Comparison of ENCODE assay signal across 11 cellular contexts in the genomic region with DNA sequence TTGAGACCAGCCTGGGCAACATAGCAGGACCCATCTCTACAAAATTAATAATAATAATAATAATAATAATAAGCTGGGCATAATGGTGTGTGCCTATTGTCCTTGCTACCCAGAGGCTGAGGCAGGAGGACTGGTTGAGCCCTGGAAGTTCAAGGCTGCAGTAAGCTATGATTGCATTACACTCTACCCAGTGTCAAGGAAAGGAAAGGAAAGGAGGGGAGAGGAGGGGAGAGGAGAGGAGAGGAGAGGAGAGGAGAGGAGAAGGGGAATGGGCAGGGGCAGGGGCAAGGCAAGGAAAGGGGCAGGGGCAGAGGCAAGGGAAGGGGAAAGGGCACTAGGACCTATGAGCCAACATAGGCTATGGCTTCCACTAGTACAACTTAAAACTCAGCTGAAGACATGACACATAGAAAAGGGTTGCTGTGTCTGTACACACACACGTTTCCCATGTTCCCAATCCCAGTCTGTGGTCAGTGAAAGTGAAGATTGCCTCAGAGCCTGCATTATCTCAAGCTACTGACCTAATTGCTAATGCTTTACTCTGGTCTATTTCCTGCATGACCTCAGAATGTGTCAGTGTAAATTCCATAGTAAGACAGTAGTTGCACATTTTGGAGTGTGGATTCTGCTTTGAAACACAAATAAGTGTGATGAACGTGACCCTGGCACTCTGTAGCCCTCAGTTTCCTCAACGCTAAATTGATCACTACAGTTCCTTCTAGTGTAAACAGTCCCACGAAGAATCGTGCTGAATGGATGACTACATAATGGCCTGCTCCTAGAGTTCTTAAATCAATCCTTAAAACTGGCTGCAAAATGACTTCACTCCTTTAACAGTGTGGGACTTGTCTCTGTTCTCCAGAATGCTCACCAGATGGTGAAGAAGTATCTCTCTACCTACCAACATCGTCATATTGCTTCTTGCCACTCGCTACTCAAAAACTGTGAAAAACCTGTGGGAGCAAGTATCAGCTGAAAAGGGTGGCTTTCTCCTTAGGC.
DNase-seq lines count a peak whose midpoint lies in the region; ATAC-seq and TF ChIP-seq lines count a peak whose summit lies in the region.
"Had no signal": no experiment of that assay in that cellular context is flagged by ENCODE, and none has a peak within 500 bp of the region (broad histone marks: within the 10 kb centered on the region; RNA-seq: fewer than 3 reads in every experiment).

No MANE protein-coding gene starts in this region.

- peak; percentile 39 for ATAC-seq in left lobe of liver
- peak; percentile 37 for ATAC-seq in upper lobe of right lung
- ATAC-seq in HG03439 (IDR thresholded peaks at IDR 0.05; ENCODE audit: unreplicated experiment), result no peak
- ATAC-seq in naive thymus-derived CD8-positive, alpha-beta T cell, result no peak

- no peak overlapping the region for H3K27ac ChIP-seq in upper lobe of right lung
- H3K27ac ChIP-seq: 22Rv1, ascending aorta had no signal

- H3K9me3 ChIP-seq in upper lobe of right lung, result no peaks in the 10 kb centered on the region
- H3K9me3 ChIP-seq: ascending aorta had no signal

- CTCF ChIA-PET in activated naive CD4-positive, alpha-beta T cell treated with anti-CD3 and anti-CD28 coated beads for 36 hours (lab: Charles Lee), result interaction anchor here (1.0 kb wide), 1 partner anchor 95 kb away, joined by 4 read pairs; no protein-coding TSS in a partner anchor

- H3K27me3 Mint-ChIP-seq in activated naive CD4-positive, alpha-beta T cell treated with anti-CD3 and anti-CD28 coated beads for 36 hours (ENCODE audit: low read depth), result no peaks in the 10 kb centered on the region
- no peaks in the 10 kb centered on the region for H3K27me3 Mint-ChIP-seq in naive thymus-derived CD8-positive, alpha-beta T cell

- no peak overlapping the region for H3K4me3 ChIP-seq in choroid plexus epithelial cell (ENCODE audit: low read depth, low read length)
- H3K4me3 ChIP-seq in upper lobe of right lung, result no peak overlapping the region
- H3K4me3 ChIP-seq: ascending aorta had no signal

- no peaks in the 10 kb centered on the region for H3K9me3 Mint-ChIP-seq in activated naive CD4-positive, alpha-beta T cell treated with anti-CD3 and anti-CD28 coated beads for 36 hours
- H3K9me3 Mint-ChIP-seq in naive thymus-derived CD8-positive, alpha-beta T cell, result no peaks in the 10 kb centered on the region
- H3K9me3 Mint-ChIP-seq: activated CD4-positive, alpha-beta T cell treated with anti-CD3 and anti-CD28 coated beads, Interleukin-2, amount 10 ng/mL, durations not matched to agents 7 days and 5 days had no signal

- TF ChIP-seq CTCF in choroid plexus epithelial cell (conservative IDR thresholded peaks at IDR 0.05; ENCODE audit: low read depth, low read length), result no peak
- TF ChIP-seq CTCF in upper lobe of right lung (IDR thresholded peaks at IDR 0.05), result no peak

- no peaks in the 10 kb centered on the region for H3K36me3 ChIP-seq in upper lobe of right lung
- H3K36me3 ChIP-seq: ascending aorta had no signal

- intact Hi-C loops in upper lobe of right lung (cut with DNase I), result no loop called here
- intact Hi-C loops in activated naive CD4-positive, alpha-beta T cell treated with anti-CD3 and anti-CD28 coated beads for 36 hours (cut with micrococcal nuclease), result no loop called here

- no peak overlapping the region for H3K27ac Mint-ChIP-seq in activated naive CD4-positive, alpha-beta T cell treated with anti-CD3 and anti-CD28 coated beads for 36 hours
- peak overlapping the region in 1 of 10 donors; percentile 2 for H3K27ac Mint-ChIP-seq in naive thymus-derived CD8-positive, alpha-beta T cell
- H3K27ac Mint-ChIP-seq: activated CD4-positive, alpha-beta T cell treated with anti-CD3 and anti-CD28 coated beads, Interleukin-2, amount 10 ng/mL, durations not matched to agents 7 days and 5 days had no signal

- DNase-seq in NCI-H82 (lab: John Stamatoyannopoulos, UW), result peak; percentile 21
- no peak for DNase-seq in NCI-H82 treated with DMSO at 0.1 percent for 48 hours (lab: John Stamatoyannopoulos, UW; ENCODE audit: unreplicated experiment)
- DNase-seq in choroid plexus epithelial cell (ENCODE audit: low read depth), result peak; percentile 98
- DNase-seq in left lobe of liver (ENCODE audit: low spot score), result no peak
- DNase-seq in upper lobe of right lung, result no peak
- DNase-seq in activated naive CD4-positive, alpha-beta T cell treated with anti-CD3 and anti-CD28 coated beads for 36 hours, result no peak
- no peak for DNase-seq in naive thymus-derived CD8-positive, alpha-beta T cell
- DNase-seq: activated CD4-positive, alpha-beta T cell treated with anti-CD3 and anti-CD28 coated beads, Interleukin-2, amount 10 ng/mL, durations not matched to agents 7 days and 5 days had no signal

- H3K4me3 Mint-ChIP-seq in activated naive CD4-positive, alpha-beta T cell treated with anti-CD3 and anti-CD28 coated beads for 36 hours, result no peak overlapping the region
- H3K4me3 Mint-ChIP-seq in naive thymus-derived CD8-positive, alpha-beta T cell, result no peak overlapping the region
- H3K4me3 Mint-ChIP-seq: activated CD4-positive, alpha-beta T cell treated with anti-CD3 and anti-CD28 coated beads, Interleukin-2, amount 10 ng/mL, durations not matched to agents 7 days and 5 days had no signal

- no peaks in the 10 kb centered on the region for H3K27me3 ChIP-seq in upper lobe of right lung
- H3K27me3 ChIP-seq: ascending aorta had no signal

- H3K36me3 Mint-ChIP-seq in activated naive CD4-positive, alpha-beta T cell treated with anti-CD3 and anti-CD28 coated beads for 36 hours (ENCODE audit: low read depth), result no peaks in the 10 kb centered on the region
- no peaks in the 10 kb centered on the region for H3K36me3 Mint-ChIP-seq in naive thymus-derived CD8-positive, alpha-beta T cell

- no peaks in the 10 kb centered on the region for H3K4me1 Mint-ChIP-seq in activated naive CD4-positive, alpha-beta T cell treated with anti-CD3 and anti-CD28 coated beads for 36 hours (ENCODE audit: low read depth)
- no peaks in the 10 kb centered on the region for H3K4me1 Mint-ChIP-seq in naive thymus-derived CD8-positive, alpha-beta T cell
- H3K4me1 Mint-ChIP-seq: activated CD4-positive, alpha-beta T cell treated with anti-CD3 and anti-CD28 coated beads, Interleukin-2, amount 10 ng/mL, durations not matched to agents 7 days and 5 days had no signal

- no peaks in the 10 kb centered on the region for H3K4me1 ChIP-seq in upper lobe of right lung
- H3K4me1 ChIP-seq: ascending aorta had no signal

- POLR2A ChIA-PET in naive thymus-derived CD8-positive, alpha-beta T cell (lab: Charles Lee), result no interaction called here

Comparison
In these comparisons a context has a peak if more than half of its experiments do, and no peak if none do; other contexts are left out.
1. DNase-seq: peak in NCI-H82 (single experiment) and choroid plexus epithelial cell (single experiment); none in NCI-H82 treated with DMSO at 0.1 percent for 48 hours (single experiment), left lobe of liver (single experiment), upper lobe of right lung (single experiment), activated naive CD4-positive, alpha-beta T cell treated with anti-CD3 and anti-CD28 coated beads for 36 hours (single experiment) and naive thymus-derived CD8-positive, alpha-beta T cell (0 of 10).
2. ATAC-seq: peak in left lobe of liver (single experiment) and upper lobe of right lung (single experiment); none in HG03439 (single experiment) and naive thymus-derived CD8-positive, alpha-beta T cell (0 of 2).